ENCODE assay signal across 18 cellular contexts in genomic region chr13:110521296-110521680, GRCh38. TPM values are rescaled to one million over a fixed set of nuclear protein-coding genes. Genes with fewer than 3 reads are reported as not detected.
A peak's percentile ranks its signal among the peaks of the same experiment; 100 is the strongest.
DNase-seq lines count a peak whose midpoint lies in the region; TF ChIP-seq lines count a peak whose summit lies in the region.
"Had no signal": no experiment of that assay in that cellular context is flagged by ENCODE, and none has a peak within 500 bp of the region (broad histone marks: within the 10 kb centered on the region; RNA-seq: fewer than 3 reads in every experiment).

No MANE protein-coding gene starts in this region.

- TF ChIP-seq CTCF in VCaP (conservative IDR thresholded peaks at IDR 0.05): no peak
- no peak for TF ChIP-seq CTCF in hepatocyte (IDR thresholded peaks at IDR 0.05; ENCODE audit: poor library complexity)
- no peak for TF ChIP-seq CTCF in endothelial cell (IDR thresholded peaks at IDR 0.05; ENCODE audit: unreplicated experiment)

- H2AFZ ChIP-seq in hepatocyte: no peak overlapping the region
- H2AFZ ChIP-seq: PC-9 had no signal

- peak overlapping the region; percentile 86 to 96 (median 93) for H3K27ac ChIP-seq in BLaER1 treated with 17β-estradiol and CSF1 and Interleukin-3, amounts not matched to agents 10 nM and 100 nM
- H3K27ac ChIP-seq in VCaP (peak overlapping the region; percentile 21), hepatocyte (peak overlapping the region; percentile 56), skeletal muscle tissue (ENCODE audit: low read depth, low read length) (peak overlapping the region; percentile 60)
- H3K27ac ChIP-seq: brain microvascular endothelial cell, PC-9 had no signal

- H3K9me3 ChIP-seq in BLaER1 treated with 17β-estradiol and CSF1 and Interleukin-3, amounts not matched to agents 10 nM and 100 nM (replicated peaks in 1 of 11): 0 out of 22 replicates have a peak, but pooled peaks cover 0 to 3% (median 0%) of the 10 kb centered on the region in 11 experiments
- no peaks in the 10 kb centered on the region for H3K9me3 ChIP-seq in hepatocyte (ENCODE audit: low read depth)
- H3K9me3 ChIP-seq in skeletal muscle tissue (ENCODE audit: control insufficient read depth in 3 of 3, low read length in 3 of 3): no peaks in the 10 kb centered on the region
- H3K9me3 ChIP-seq in HAP-1: no peaks in the 10 kb centered on the region
- H3K9me3 ChIP-seq: BE2C, ovary had no signal

- H3K4me3 Mint-ChIP-seq in endothelial cell (ENCODE audit: unreplicated experiment): no peak overlapping the region
- H3K4me3 Mint-ChIP-seq: T-helper 1 cell treated with Interleukin-12 subunit alpha and Interleukin-12 subunit beta and Interleukin-4 antibody, amounts not matched to agents 30 μg/mL and 1 μg/mL, for 36 hours had no signal

- no peaks in the 10 kb centered on the region for H3K27me3 ChIP-seq in BLaER1 treated with 17β-estradiol and CSF1 and Interleukin-3, amounts not matched to agents 10 nM and 100 nM
- H3K27me3 ChIP-seq in hepatocyte: no peaks in the 10 kb centered on the region
- no peaks in the 10 kb centered on the region for H3K27me3 ChIP-seq in skeletal muscle tissue (ENCODE audit: control insufficient read depth in 3 of 3, insufficient read depth in 3 of 3, low read length in 3 of 3)
- no peaks in the 10 kb centered on the region for H3K27me3 ChIP-seq in HAP-1 (ENCODE audit: low read depth)
- H3K27me3 ChIP-seq: brain microvascular endothelial cell, ovary had no signal

- no peaks in the 10 kb centered on the region for H3K9me3 Mint-ChIP-seq in endothelial cell (ENCODE audit: unreplicated experiment)
- H3K9me3 Mint-ChIP-seq: T-helper 1 cell treated with Interleukin-12 subunit alpha and Interleukin-12 subunit beta and Interleukin-4 antibody, amounts not matched to agents 30 μg/mL and 1 μg/mL, for 36 hours had no signal

- peak overlapping the region; percentile 90 to 100 (median 97) for H3K4me2 ChIP-seq in BLaER1 treated with 17β-estradiol and CSF1 and Interleukin-3, amounts not matched to agents 10 nM and 100 nM
- no peak overlapping the region for H3K4me2 ChIP-seq in hepatocyte
- H3K4me2 ChIP-seq: PC-9 had no signal

- peaks cover 11% of the 10 kb centered on the region for H3K27me3 Mint-ChIP-seq in endothelial cell (ENCODE audit: unreplicated experiment)

- in situ Hi-C loops in HAP-1 (cut with MboI; ENCODE audit: low sequenced_read_pairs): no loop called here

- peak overlapping the region; percentile 76 to 90 (median 81) for H3K9ac ChIP-seq in BLaER1 treated with 17β-estradiol and CSF1 and Interleukin-3, amounts not matched to agents 10 nM and 100 nM
- H3K9ac ChIP-seq in skeletal muscle tissue (ENCODE audit: low read depth in 1 of 3, low read length in 3 of 3): peak overlapping the region in 2 of 3 donors; percentile 32 to 41

- H3K9me2 ChIP-seq in hepatocyte (replicated peaks; ENCODE audit: insufficient read depth): no peaks in the 10 kb centered on the region

- H3K36me3 Mint-ChIP-seq in endothelial cell (ENCODE audit: low read depth, unreplicated experiment): peaks cover 9% of the 10 kb centered on the region

- WGBS in hepatocyte (ENCODE audit: low lambda C conversion rate, missing lambda C conversion rate): 93% methylated on average over 10 of the region's 10 CpGs

- peak overlapping the region in 7 of 10 experiments; percentile 43 to 67 (median 57); a peak in 11 of 20 replicates for H3K4me3 ChIP-seq in BLaER1 treated with 17β-estradiol and CSF1 and Interleukin-3, amounts not matched to agents 10 nM and 100 nM
- H3K4me3 ChIP-seq in hepatocyte (no peak overlapping the region), skeletal muscle tissue (ENCODE audit: low read length in 3 of 3) (no peak overlapping the region), HAP-1 (no peak overlapping the region)
- H3K4me3 ChIP-seq: GM12878, ovary, PC-9 had no signal

- H3K79me2 ChIP-seq in hepatocyte: peaks cover 7% of the 10 kb centered on the region

- peaks cover 0 to 70% (median 36%) of the 10 kb centered on the region in 11 experiments; a peak in 20 of 22 replicates for H3K36me3 ChIP-seq in BLaER1 treated with 17β-estradiol and CSF1 and Interleukin-3, amounts not matched to agents 10 nM and 100 nM
- H3K36me3 ChIP-seq in hepatocyte (replicated peaks; ENCODE audit: insufficient read depth, low read depth) (no peaks in the 10 kb centered on the region), skeletal muscle tissue (ENCODE audit: control insufficient read depth in 3 of 3, insufficient read depth in 3 of 3, low read length in 3 of 3) (peaks cover 0 to 5% (median 5%) of the 10 kb centered on the region in 3 donors), HAP-1 (replicated peaks) (no peaks in the 10 kb centered on the region)
- H3K36me3 ChIP-seq: BE2C, ovary had no signal

- no peak overlapping the region for H3K27ac Mint-ChIP-seq in endothelial cell (ENCODE audit: unreplicated experiment)
- H3K27ac Mint-ChIP-seq: T-helper 1 cell treated with Interleukin-12 subunit alpha and Interleukin-12 subunit beta and Interleukin-4 antibody, amounts not matched to agents 30 μg/mL and 1 μg/mL, for 36 hours had no signal

- DNase-seq in hepatocyte (ENCODE audit: low spot score): no peak
- no peak for DNase-seq in SW 1271 (lab: John Stamatoyannopoulos, UW)
- DNase-seq in HAP-1 (ENCODE audit: low spot score in 2 of 2): no peak
- no peak for DNase-seq in endothelial cell (ENCODE audit: low spot score)
- DNase-seq in COR-L47 (lab: John Stamatoyannopoulos, UW): no peak
- DNase-seq: activated CD4-positive, alpha-beta T cell treated with anti-CD3 and anti-CD28 coated beads, Interleukin-2, amount 50 U/mL, for 1 hour; BE2C; EL; NCI-H226; PC-9; stimulated activated CD8-positive, alpha-beta memory T cell treated with anti-CD3 and anti-CD28 coated beads, Interleukin-4, amount 100 ng/mL, for 48 hours had no signal

- peaks cover 0 to 24% (median 0%) of the 10 kb centered on the region in 11 experiments; a peak in 5 of 22 replicates for H4K20me1 ChIP-seq in BLaER1 treated with 17β-estradiol and CSF1 and Interleukin-3, amounts not matched to agents 10 nM and 100 nM
- no peaks in the 10 kb centered on the region for H4K20me1 ChIP-seq in hepatocyte (ENCODE audit: insufficient read depth, poor library complexity, severe bottlenecking)

- peaks cover 100% of the 10 kb centered on the region in 10 experiments for H3K4me1 ChIP-seq in BLaER1 treated with 17β-estradiol and CSF1 and Interleukin-3, amounts not matched to agents 10 nM and 100 nM
- H3K4me1 ChIP-seq in hepatocyte (ENCODE audit: insufficient read depth) (peaks cover 18% of the 10 kb centered on the region), skeletal muscle tissue (ENCODE audit: control insufficient read depth in 3 of 3, insufficient read depth in 3 of 3, low read length in 3 of 3) (peaks cover 11 to 62% (median 52%) of the 10 kb centered on the region in 3 donors), HAP-1 (no peaks in the 10 kb centered on the region)
- H3K4me1 ChIP-seq: BE2C had no signal

- H3K4me1 Mint-ChIP-seq in endothelial cell (ENCODE audit: unreplicated experiment): no peaks in the 10 kb centered on the region

RNA-seq across cellular contexts. Expression of gene RAB20, which starts 40.2 kb away (rescaled TPM):
- total RNA-seq in hepatocyte: 34.8 and 37.4 TPM in 2 replicates
- 19.6 and 28.3 TPM in 2 replicates for polyA plus RNA-seq in hepatocyte
- total RNA-seq in skeletal muscle tissue: 7.3 TPM
- 1.5 TPM for total RNA-seq in endothelial cell (ENCODE audit: unreplicated experiment)

Comparison
In these comparisons a context has a peak if more than half of its experiments do, and no peak if none do; other contexts are left out.
1. H3K27ac ChIP-seq: peak in every context shown above with its lines; median percentile 93 in BLaER1 treated with 17β-estradiol and CSF1 and Interleukin-3, amounts not matched to agents 10 nM and 100 nM; 60 in skeletal muscle tissue; 56 in hepatocyte; 21 in VCaP.
2. H3K4me3 ChIP-seq: peak in BLaER1 treated with 17β-estradiol and CSF1 and Interleukin-3, amounts not matched to agents 10 nM and 100 nM (7 of 10); none in hepatocyte (single experiment), skeletal muscle tissue (0 of 3) and HAP-1 (single experiment).